Comparison of ENCODE assay signal across 21 cellular contexts in the genomic region with DNA sequence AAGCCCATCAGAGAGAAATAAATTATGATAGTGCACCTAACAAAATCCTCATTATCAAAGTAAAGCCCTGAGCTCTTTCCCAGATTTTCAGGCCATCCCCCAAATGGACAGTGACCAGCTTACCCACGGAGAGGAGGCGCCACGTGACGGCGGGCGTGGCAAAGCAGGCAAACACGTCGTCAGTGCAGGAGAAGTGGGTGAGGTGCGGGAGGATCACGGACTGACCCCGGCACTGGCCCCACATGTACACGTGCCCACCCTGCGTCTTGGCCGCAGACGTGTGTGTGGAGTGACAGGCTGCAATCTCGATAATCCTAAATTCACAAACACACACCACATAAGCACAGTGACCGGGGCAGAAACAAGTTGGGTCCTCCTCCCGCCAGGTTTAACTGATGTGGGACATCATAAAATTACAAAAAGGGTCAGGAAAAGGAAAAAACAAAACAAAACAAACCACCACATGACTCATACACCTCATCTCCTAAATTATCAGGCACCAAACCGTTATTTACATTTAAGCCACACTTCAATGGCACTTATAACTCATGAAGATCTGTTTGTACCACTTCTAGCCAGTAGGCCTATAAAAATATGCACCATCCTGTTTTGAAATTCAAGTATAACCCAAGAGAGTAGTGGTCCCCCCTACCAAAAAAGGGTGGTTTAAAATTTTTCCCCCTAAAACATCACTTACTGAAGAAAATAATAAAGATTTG. TPM values are rescaled to one million over a fixed set of nuclear protein-coding genes. Genes with fewer than 3 reads are reported as not detected.
DNase-seq lines count a peak whose midpoint lies in the region; ATAC-seq, FAIRE-seq and TF ChIP-seq lines count a peak whose summit lies in the region.
"Had no signal": no experiment of that assay in that cellular context is flagged by ENCODE, and none has a peak within 500 bp of the region (broad histone marks: within the 10 kb centered on the region; RNA-seq: fewer than 3 reads in every experiment).

No MANE protein-coding gene starts in this region.

- peaks cover 4% of the 10 kb centered on the region for H3K9me3 Mint-ChIP-seq in activated CD4-positive, alpha-beta memory T cell treated with anti-CD3 and anti-CD28 coated beads, Interleukin-2, amount 10 ng/mL, durations not matched to agents 7 days and 5 days
- H3K9me3 Mint-ChIP-seq in activated CD4-positive, alpha-beta memory T cell treated with anti-CD3 and anti-CD28 coated beads for 36 hours, result no peaks in the 10 kb centered on the region
- H3K9me3 Mint-ChIP-seq in astrocyte (ENCODE audit: unreplicated experiment), result peaks cover 2% of the 10 kb centered on the region
- H3K9me3 Mint-ChIP-seq in natural killer cell treated with Interleukin-12 subunit alpha and Interleukin-12 subunit beta and Interleukin-15 and Interleukin-18, amount 100 ng/mL, for 72 hours, result no peaks in the 10 kb centered on the region
- no peaks in the 10 kb centered on the region for H3K9me3 Mint-ChIP-seq in CD8-positive, alpha-beta memory T cell

- H3K9me3 ChIP-seq in KOPT-K1 (ENCODE audit: insufficient read depth, low read length, poor library complexity, severe bottlenecking) (no peaks in the 10 kb centered on the region), astrocyte (ENCODE audit: insufficient read depth, low read depth, low read length) (no peaks in the 10 kb centered on the region)
- no peaks in the 10 kb centered on the region for H3K9me3 ChIP-seq in CD8-positive, alpha-beta memory T cell (ENCODE audit: low read length)
- H3K9me3 ChIP-seq: A549, left lung, stomach, tibial artery had no signal

- POLR2A ChIA-PET in activated CD4-positive, alpha-beta memory T cell treated with anti-CD3 and anti-CD28 coated beads, Interleukin-2, amount 10 ng/mL, durations not matched to agents 7 days and 5 days (lab: Charles Lee), result interaction anchor here (0.6 to 11.2 kb wide), 5 partner anchors 7 to 59 kb away, joined by 3 to 204 read pairs (median 77); a partner anchor contains a TSS
- POLR2A ChIA-PET in activated CD4-positive, alpha-beta memory T cell treated with anti-CD3 and anti-CD28 coated beads for 36 hours (lab: Charles Lee), result no interaction called here
- POLR2A ChIA-PET in CD8-positive, alpha-beta memory T cell (lab: Charles Lee), result no interaction called here

- no peak for FAIRE-seq in astrocyte (lab: Jason Lieb, UNC)
- FAIRE-seq: A549 had no signal

- H3K79me2 ChIP-seq in astrocyte (ENCODE audit: insufficient read depth, low read length), result no peaks in the 10 kb centered on the region

- no peaks in the 10 kb centered on the region for H3K27me3 Mint-ChIP-seq in activated CD4-positive, alpha-beta memory T cell treated with anti-CD3 and anti-CD28 coated beads, Interleukin-2, amount 10 ng/mL, durations not matched to agents 7 days and 5 days
- no peaks in the 10 kb centered on the region for H3K27me3 Mint-ChIP-seq in activated CD4-positive, alpha-beta memory T cell treated with anti-CD3 and anti-CD28 coated beads for 36 hours
- no peaks in the 10 kb centered on the region for H3K27me3 Mint-ChIP-seq in astrocyte (ENCODE audit: low read depth, unreplicated experiment)
- no peaks in the 10 kb centered on the region for H3K27me3 Mint-ChIP-seq in natural killer cell treated with Interleukin-12 subunit alpha and Interleukin-12 subunit beta and Interleukin-15 and Interleukin-18, amount 100 ng/mL, for 72 hours
- H3K27me3 Mint-ChIP-seq in CD8-positive, alpha-beta memory T cell, result no peaks in the 10 kb centered on the region

- H4K20me1 ChIP-seq in astrocyte (ENCODE audit: insufficient read depth, low read length), result no peaks in the 10 kb centered on the region

- intact Hi-C loops in activated CD4-positive, alpha-beta memory T cell treated with anti-CD3 and anti-CD28 coated beads for 36 hours (cut with micrococcal nuclease), result no loop called here

- H3K4me2 ChIP-seq in astrocyte (ENCODE audit: low read length), result no peak overlapping the region
- H3K4me2 ChIP-seq: A549 had no signal

- H3K4me3 ChIP-seq in astrocyte (ENCODE audit: insufficient read depth, low read depth, low read length), result no peak overlapping the region
- H3K4me3 ChIP-seq in CD8-positive, alpha-beta memory T cell (ENCODE audit: low read length), result no peak overlapping the region
- H3K4me3 ChIP-seq: A549, left lung, stomach, tibial artery had no signal

- peak overlapping the region; percentile 52 for H3K27ac Mint-ChIP-seq in activated CD4-positive, alpha-beta memory T cell treated with anti-CD3 and anti-CD28 coated beads, Interleukin-2, amount 10 ng/mL, durations not matched to agents 7 days and 5 days
- no peak overlapping the region for H3K27ac Mint-ChIP-seq in activated CD4-positive, alpha-beta memory T cell treated with anti-CD3 and anti-CD28 coated beads for 36 hours
- peak overlapping the region; percentile 47 for H3K27ac Mint-ChIP-seq in astrocyte (ENCODE audit: unreplicated experiment)
- peak overlapping the region; percentile 100 for H3K27ac Mint-ChIP-seq in natural killer cell treated with Interleukin-12 subunit alpha and Interleukin-12 subunit beta and Interleukin-15 and Interleukin-18, amount 100 ng/mL, for 72 hours
- peak overlapping the region in 2 of 8 donors; percentile 8 to 79 for H3K27ac Mint-ChIP-seq in CD8-positive, alpha-beta memory T cell

- H3K27ac ChIP-seq in KOPT-K1 (ENCODE audit: low read depth, low read length, poor library complexity, severe bottlenecking), result peak overlapping the region; percentile 100
- no peak overlapping the region for H3K27ac ChIP-seq in astrocyte (ENCODE audit: low read depth, low read length)
- no peak overlapping the region for H3K27ac ChIP-seq in CD8-positive, alpha-beta memory T cell (ENCODE audit: low read depth, low read length)
- H3K27ac ChIP-seq: A549, tibial artery, WERI-Rb-1 had no signal

- no peak for DNase-seq in activated CD4-positive, alpha-beta memory T cell treated with anti-CD3 and anti-CD28 coated beads, Interleukin-2, amount 10 ng/mL, durations not matched to agents 7 days and 5 days
- DNase-seq in activated CD4-positive, alpha-beta memory T cell treated with anti-CD3 and anti-CD28 coated beads for 36 hours, result no peak
- DNase-seq in astrocyte (ENCODE audit: low read depth) (no peak), superior temporal gyrus (ENCODE audit: extremely low spot score) (no peak), NCI-H226 (no peak)
- no peak for DNase-seq in natural killer cell treated with Interleukin-12 subunit alpha and Interleukin-12 subunit beta and Interleukin-15 and Interleukin-18, amount 100 ng/mL, for 72 hours (ENCODE audit: low spot score)
- DNase-seq in CD8-positive, alpha-beta memory T cell, result no peak
- DNase-seq: activated effector memory CD4-positive, alpha-beta T cell treated with Interleukin-2 at 50 U/mL for 16 hours; activated T-cell treated with anti-CD3 and anti-CD28 coated beads for 4 hours; AML-193; KBM-7; NCI-H524; occipital lobe; Right ventricle myocardium superior; stomach; tibial artery; WERI-Rb-1 had no signal

- no peak overlapping the region for H3K9ac ChIP-seq in astrocyte (ENCODE audit: low read length)

- ATAC-seq in natural killer cell treated with Interleukin-12 subunit alpha and Interleukin-12 subunit beta and Interleukin-15 and Interleukin-18, amount 100 ng/mL, for 72 hours, result no peak
- ATAC-seq: A549, HCT116, left lung had no signal

- no peak overlapping the region for H3K4me3 Mint-ChIP-seq in activated CD4-positive, alpha-beta memory T cell treated with anti-CD3 and anti-CD28 coated beads, Interleukin-2, amount 10 ng/mL, durations not matched to agents 7 days and 5 days
- H3K4me3 Mint-ChIP-seq in activated CD4-positive, alpha-beta memory T cell treated with anti-CD3 and anti-CD28 coated beads for 36 hours, result no peak overlapping the region
- no peak overlapping the region for H3K4me3 Mint-ChIP-seq in astrocyte (ENCODE audit: unreplicated experiment)
- H3K4me3 Mint-ChIP-seq in natural killer cell treated with Interleukin-12 subunit alpha and Interleukin-12 subunit beta and Interleukin-15 and Interleukin-18, amount 100 ng/mL, for 72 hours, result peak overlapping the region; percentile 88
- H3K4me3 Mint-ChIP-seq in CD8-positive, alpha-beta memory T cell, result no peak overlapping the region

- no peak overlapping the region for H2AFZ ChIP-seq in astrocyte (ENCODE audit: low read depth, low read length)

- peaks cover 92% of the 10 kb centered on the region for H3K4me1 Mint-ChIP-seq in activated CD4-positive, alpha-beta memory T cell treated with anti-CD3 and anti-CD28 coated beads, Interleukin-2, amount 10 ng/mL, durations not matched to agents 7 days and 5 days
- peaks cover 50% of the 10 kb centered on the region for H3K4me1 Mint-ChIP-seq in activated CD4-positive, alpha-beta memory T cell treated with anti-CD3 and anti-CD28 coated beads for 36 hours (ENCODE audit: low read depth)
- H3K4me1 Mint-ChIP-seq in astrocyte (ENCODE audit: low read depth, unreplicated experiment), result peaks cover 46% of the 10 kb centered on the region
- peaks cover 72 to 83% of the 10 kb centered on the region in 2 donors for H3K4me1 Mint-ChIP-seq in natural killer cell treated with Interleukin-12 subunit alpha and Interleukin-12 subunit beta and Interleukin-15 and Interleukin-18, amount 100 ng/mL, for 72 hours (ENCODE audit: low read depth in 2 of 2)
- H3K4me1 Mint-ChIP-seq in CD8-positive, alpha-beta memory T cell, result peaks cover 53 to 77% (median 76%) of the 10 kb centered on the region in 3 donors

- no peak for TF ChIP-seq CTCF in astrocyte (IDR thresholded peaks at IDR 0.05; ENCODE audit: insufficient read depth, low read depth, low read length)

- CTCF ChIA-PET in activated CD4-positive, alpha-beta memory T cell treated with anti-CD3 and anti-CD28 coated beads, Interleukin-2, amount 10 ng/mL, durations not matched to agents 7 days and 5 days (lab: Charles Lee), result no interaction called here
- CTCF ChIA-PET in activated CD4-positive, alpha-beta memory T cell treated with anti-CD3 and anti-CD28 coated beads for 36 hours (lab: Charles Lee), result no interaction called here
- CTCF ChIA-PET in CD8-positive, alpha-beta memory T cell (lab: Charles Lee), result interaction anchor here (1.5 kb wide), 1 partner anchor 40 kb away, joined by 3 read pairs; no protein-coding TSS in a partner anchor

- peaks cover 48% of the 10 kb centered on the region for H3K36me3 ChIP-seq in KOPT-K1 (ENCODE audit: insufficient read depth, low read length)
- H3K36me3 ChIP-seq in astrocyte (ENCODE audit: insufficient read depth, low read length), result no peaks in the 10 kb centered on the region
- no peaks in the 10 kb centered on the region for H3K36me3 ChIP-seq in CD8-positive, alpha-beta memory T cell (ENCODE audit: insufficient read depth, low read length)
- H3K36me3 ChIP-seq: WERI-Rb-1 had no signal

- no peaks in the 10 kb centered on the region for H3K27me3 ChIP-seq in astrocyte (ENCODE audit: insufficient read depth, low read length)
- no peaks in the 10 kb centered on the region for H3K27me3 ChIP-seq in CD8-positive, alpha-beta memory T cell (ENCODE audit: insufficient read depth, low read length, poor library complexity, severe bottlenecking)
- H3K27me3 ChIP-seq: left lung, stomach, tibial artery had no signal

- H3K36me3 Mint-ChIP-seq in activated CD4-positive, alpha-beta memory T cell treated with anti-CD3 and anti-CD28 coated beads, Interleukin-2, amount 10 ng/mL, durations not matched to agents 7 days and 5 days (ENCODE audit: low read depth), result peaks cover 80% of the 10 kb centered on the region
- peaks cover 2% of the 10 kb centered on the region for H3K36me3 Mint-ChIP-seq in activated CD4-positive, alpha-beta memory T cell treated with anti-CD3 and anti-CD28 coated beads for 36 hours
- peaks cover 7% of the 10 kb centered on the region for H3K36me3 Mint-ChIP-seq in astrocyte (ENCODE audit: low read depth, unreplicated experiment)
- peaks cover 29% of the 10 kb centered on the region for H3K36me3 Mint-ChIP-seq in natural killer cell treated with Interleukin-12 subunit alpha and Interleukin-12 subunit beta and Interleukin-15 and Interleukin-18, amount 100 ng/mL, for 72 hours
- peaks cover 0 to 2% (median 2%) of the 10 kb centered on the region in 3 donors for H3K36me3 Mint-ChIP-seq in CD8-positive, alpha-beta memory T cell

- H3K4me1 ChIP-seq in astrocyte (ENCODE audit: insufficient read depth, low read length), result peaks cover 3% of the 10 kb centered on the region
- H3K4me1 ChIP-seq in CD8-positive, alpha-beta memory T cell (ENCODE audit: insufficient read depth, low read length), result peaks cover 40% of the 10 kb centered on the region

RNA-seq across cellular contexts. Expression of a gene that starts 30.1 kb away (rescaled TPM):
- 10 to 100 TPM; 35.6 TPM for total RNA-seq in activated CD4-positive, alpha-beta memory T cell treated with anti-CD3 and anti-CD28 coated beads, Interleukin-2, amount 10 ng/mL, durations not matched to agents 7 days and 5 days
- 1 to 10 TPM; 1.5 to 1.8 TPM for total RNA-seq in activated CD4-positive, alpha-beta memory T cell treated with anti-CD3 and anti-CD28 coated beads for 36 hours
- 4.3 and 4.8 TPM in 2 replicates for total RNA-seq in astrocyte
- total RNA-seq in natural killer cell treated with Interleukin-12 subunit alpha and Interleukin-12 subunit beta and Interleukin-15 and Interleukin-18, amount 100 ng/mL, for 72 hours, result 10 to 100 TPM; 29.8 to 31.2 TPM
- total RNA-seq in CD8-positive, alpha-beta memory T cell, result 1 to 10 TPM; 5.4 to 6.5 TPM
- polyA plus RNA-seq in CD8-positive, alpha-beta memory T cell, result 23.4 TPM
